Comparison of ENCODE assay signal across 1 cellular context in genomic region chr6:32716396-32716795, GRCh38.
TF ChIP-seq lines count a peak whose summit lies in the region.

No MANE protein-coding gene starts in this region.

TF ChIP-seq in GM12878, 131 proteins besides CTCF, POLR2A, EP300 and RAD21 (continued from another document):
- TF ChIP-seq MEF2B (IDR thresholded peaks at IDR 0.05; ENCODE audit: partially characterized antibody, poor library complexity, severe bottlenecking) (no peak), SUZ12 (IDR thresholded peaks at IDR 0.05; ENCODE audit: unreplicated experiment) (no peak), SMC3 (IDR thresholded peaks at IDR 0.05; ENCODE audit: borderline replicate concordance, low read length) (no peak), FOXM1 (IDR thresholded peaks at IDR 0.05; ENCODE audit: low read depth, low read length) (no peak), ZSCAN29 (IDR thresholded peaks at IDR 0.05) (no peak), CBFB (IDR thresholded peaks at IDR 0.05; ENCODE audit: low read depth) (no peak), BMI1 (IDR thresholded peaks at IDR 0.05; ENCODE audit: borderline replicate concordance) (no peak), BRCA1 (IDR thresholded peaks at IDR 0.05; ENCODE audit: low read depth, low read length) (no peak), RFX5 (IDR thresholded peaks at IDR 0.05; ENCODE audit: low read depth, low read length) (no peak), SIN3A (IDR thresholded peaks at IDR 0.05; ENCODE audit: low read depth, low read length) (no peak), CEBPB (IDR thresholded peaks at IDR 0.05; ENCODE audit: borderline replicate concordance in 1 of 2, low read depth in 2 of 2, low read length in 2 of 2) (no peak), E2F8 (IDR thresholded peaks at IDR 0.05; ENCODE audit: low read depth, partially characterized antibody) (no peak), NR2C1 (IDR thresholded peaks at IDR 0.05) (no peak), MEF2A (IDR thresholded peaks at IDR 0.05; ENCODE audit: insufficient read depth, low read depth, low read length) (no peak)
